In the genomic region with DNA sequence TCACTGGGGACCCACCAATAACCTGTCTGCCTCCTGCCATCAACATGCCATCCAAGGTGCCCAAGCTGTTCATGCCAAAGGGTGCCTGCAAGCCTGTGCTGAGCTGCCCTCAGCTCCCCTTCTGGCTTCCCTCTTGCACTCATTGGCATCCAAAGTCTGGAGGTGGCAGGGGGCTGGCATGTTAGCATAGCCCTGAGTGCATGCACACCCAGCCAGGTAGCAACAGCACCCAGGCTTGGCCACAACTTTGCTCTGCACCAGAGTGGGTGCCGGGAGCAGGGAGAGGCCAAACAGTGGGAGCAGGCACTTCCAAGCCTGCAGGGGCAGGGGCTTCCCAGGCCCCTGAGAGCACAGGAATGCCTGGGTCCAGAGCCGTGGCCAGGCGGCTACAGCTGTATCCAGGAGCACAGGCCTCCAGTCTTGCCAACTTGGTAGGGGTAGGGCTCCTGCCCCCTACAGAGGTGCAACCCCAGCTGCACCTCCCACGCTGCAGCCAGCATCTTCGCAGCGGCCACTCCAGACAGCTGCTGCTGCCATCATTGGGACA, we compare ENCODE assay signal across 17 cellular contexts.
"Had no signal": no experiment of that assay in that cellular context is flagged by ENCODE, and none has a peak within 500 bp of the region (broad histone marks: within the 10 kb centered on the region; RNA-seq: fewer than 3 reads in every experiment).

No MANE protein-coding gene starts in this region.

- H3K4me3 Mint-ChIP-seq: effector memory CD8-positive, alpha-beta T cell; naive thymus-derived CD8-positive, alpha-beta T cell had no signal

- H3K9me3 Mint-ChIP-seq: effector memory CD8-positive, alpha-beta T cell; naive thymus-derived CD8-positive, alpha-beta T cell had no signal

- H3K27ac ChIP-seq: epithelial cell of prostate, esophagus muscularis mucosa, gastrocnemius medialis, heart right ventricle, suprapubic skin, thyroid gland, upper lobe of left lung, vagina had no signal

- H3K4me3 ChIP-seq: esophagus muscularis mucosa, gastrocnemius medialis, heart right ventricle, mucosa of descending colon, suprapubic skin, thyroid gland, upper lobe of left lung, vagina had no signal

- H3K36me3 Mint-ChIP-seq: naive thymus-derived CD8-positive, alpha-beta T cell had no signal

- H3K27me3 ChIP-seq: esophagus muscularis mucosa, gastrocnemius medialis, heart right ventricle, suprapubic skin, thyroid gland, upper lobe of left lung, vagina had no signal

- H3K36me3 ChIP-seq: esophagus muscularis mucosa, gastrocnemius medialis, heart right ventricle, suprapubic skin, thyroid gland, upper lobe of left lung, vagina had no signal

- H3K4me1 ChIP-seq: esophagus muscularis mucosa, gastrocnemius medialis, suprapubic skin, vagina had no signal

- DNase-seq: effector memory CD8-positive, alpha-beta T cell; gastrocnemius medialis; heart right ventricle; mammary epithelial cell; mucosa of descending colon; naive thymus-derived CD8-positive, alpha-beta T cell; small intestine; stimulated activated CD4-positive, alpha-beta T cell treated with anti-CD3 and anti-CD28 coated beads, Interleukin-12 subunit alpha, Interleukin-12 subunit beta, amount 100 ng/mL, for 4 hours; stimulated activated CD4-positive, alpha-beta T cell treated with anti-CD3 and anti-CD28 coated beads, Interleukin-2, amount 100 ng/mL, for 48 hours; stimulated activated naive CD8-positive, alpha-beta T cell treated with anti-CD3 and anti-CD28 coated beads, Interleukin-15, Interleukin-2, amounts not matched to agents 100 U/mL and 50 U/mL, for 24 hours; thyroid gland had no signal

- H3K27ac Mint-ChIP-seq: effector memory CD8-positive, alpha-beta T cell; naive thymus-derived CD8-positive, alpha-beta T cell had no signal

- ATAC-seq: effector memory CD8-positive, alpha-beta T cell; gastrocnemius medialis; heart right ventricle; left lobe of liver; mucosa of descending colon; naive thymus-derived CD8-positive, alpha-beta T cell had no signal

- H3K9me3 ChIP-seq: esophagus muscularis mucosa, gastrocnemius medialis, heart right ventricle, mucosa of descending colon, suprapubic skin, thyroid gland, upper lobe of left lung, vagina had no signal
